35 cellular contexts compared by ENCODE assay signal in the genomic region with DNA sequence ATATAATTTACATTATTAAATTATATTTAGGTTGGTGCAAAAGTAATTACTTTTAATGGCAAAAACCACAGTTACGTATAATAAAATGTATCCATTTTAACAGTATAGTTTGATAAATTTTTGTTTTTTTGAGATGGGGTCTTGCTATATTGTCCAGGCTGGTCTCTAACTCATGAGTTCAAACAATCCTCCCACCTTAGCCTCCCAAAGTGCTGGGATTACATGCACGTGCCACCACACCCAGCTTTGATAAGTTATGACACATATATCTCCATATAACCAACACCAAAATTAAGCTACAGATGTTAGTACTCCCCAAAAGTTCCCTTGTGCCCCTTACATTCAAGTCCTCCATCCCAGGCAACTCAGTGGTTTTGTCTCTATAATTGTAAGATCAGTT.
"Had no signal": no experiment of that assay in that cellular context is flagged by ENCODE, and none has a peak within 500 bp of the region (broad histone marks: within the 10 kb centered on the region; RNA-seq: fewer than 3 reads in every experiment).

No MANE protein-coding gene starts in this region.

- H3K36me3 ChIP-seq: MG63 had no signal

- H3K27me3 ChIP-seq: MG63 had no signal

- DNase-seq: Karpas-422, Kasumi-1, MG63, MV-4-11, NCI-H1048, NCI-H1092, NCI-H1092 treated with DMSO at 0.1 percent for 48 hours, NCI-H1105, NCI-H1105 treated with DMSO at 0.1 percent for 48 hours, NCI-H1417, NCI-H1417 treated with DMSO at 0.1 percent for 48 hours, NCI-H1436, NCI-H1436 treated with DMSO at 0.1 percent for 48 hours, NCI-H146, NCI-H1694, NCI-H1694 treated with DMSO at 0.1 percent for 48 hours, NCI-H187, NCI-H187 treated with DMSO at 0.1 percent for 48 hours, NCI-H1930, NCI-H2029, NCI-H2029 treated with DMSO at 0.1 percent for 48 hours, NCI-H2081, NCI-H2081 treated with DMSO at 0.1 percent for 48 hours, NCI-H2107, NCI-H2171, NCI-H2171 treated with DMSO at 0.1 percent for 48 hours, NCI-H2227 treated with DMSO at 0.1 percent for 48 hours, NCI-H226, NCI-H345, NCI-H446, NCI-H446 treated with DMSO at 0.1 percent for 48 hours, NCI-H510A, NCI-H510A treated with DMSO at 0.1 percent for 48 hours, NCI-H524, NCI-H524 treated with DMSO at 0.1 percent for 48 hours had no signal

- H3K4me3 ChIP-seq: MG63 had no signal
